Comparison of ENCODE assay signal across 1 cellular context in genomic region chr22:41620646-41621098, GRCh38.
TF ChIP-seq lines count a peak whose summit lies in the region.

TSS of gene DESI1 (minus strand) at chr22:41621043. CDS start at chr22:41620839, 204 bp downstream.

TF ChIP-seq in K562, 482 proteins besides CTCF, POLR2A, EP300 and RAD21 (continued from another document and continues in another):
- no peak for TF ChIP-seq ZNF407 (IDR thresholded peaks at IDR 0.05; ENCODE audit: low read depth)
- TF ChIP-seq MTA3 (IDR thresholded peaks at IDR 0.05; ENCODE audit: borderline replicate concordance) = no peak
- no peak for TF ChIP-seq MAFF (IDR thresholded peaks at IDR 0.05; ENCODE audit: low read length)
- TF ChIP-seq CCAR2 (IDR thresholded peaks at IDR 0.05; ENCODE audit: low read depth, low read length) = no peak
- TF ChIP-seq TAF9B (IDR thresholded peaks at IDR 0.05; ENCODE audit: partially characterized antibody) = no peak
- no peak for TF ChIP-seq GATAD2B (IDR thresholded peaks at IDR 0.05; ENCODE audit: borderline replicate concordance)
- peak; percentile 69; the same call in 1 of the 2 replicates for TF ChIP-seq ZC3H4 (CRISPR knock-in tag; IDR thresholded peaks at IDR 0.05; ENCODE audit: borderline replicate concordance)
- no peak for TF ChIP-seq SFPQ (IDR thresholded peaks at IDR 0.05; ENCODE audit: low read depth, low read length)
- no peak for TF ChIP-seq PHF20 (IDR thresholded peaks at IDR 0.05; ENCODE audit: partially characterized antibody)
- no peak for TF ChIP-seq ZNF408 (CRISPR knock-in tag; IDR thresholded peaks at IDR 0.05; ENCODE audit: low read depth)
- TF ChIP-seq CCNT2 (IDR thresholded peaks at IDR 0.05; ENCODE audit: borderline replicate concordance, extremely low read depth, insufficient read length, low read depth, low read length) = peak; percentile 33
- TF ChIP-seq ZNF695 (CRISPR knock-in tag; IDR thresholded peaks at IDR 0.05) = no peak
- no peak for TF ChIP-seq ZNF23 (CRISPR knock-in tag; IDR thresholded peaks at IDR 0.05)
- no peak for TF ChIP-seq ZNF197 (CRISPR knock-in tag; IDR thresholded peaks at IDR 0.05; ENCODE audit: low read depth)
- TF ChIP-seq ZNF740 (CRISPR knock-in tag; IDR thresholded peaks at IDR 0.05) = peak; percentile 49; the same call in 1 of the 2 replicates
- no peak for TF ChIP-seq ZNF740 (tag; IDR thresholded peaks at IDR 0.05)
- TF ChIP-seq ZNF395 (CRISPR knock-in tag; IDR thresholded peaks at IDR 0.05) = no peak
- no peak for TF ChIP-seq MTA1 (IDR thresholded peaks at IDR 0.05; ENCODE audit: borderline replicate concordance)
- no peak for TF ChIP-seq SLC30A9 (CRISPR knock-in tag; IDR thresholded peaks at IDR 0.05)
- TF ChIP-seq SREBF2 (CRISPR knock-in tag; IDR thresholded peaks at IDR 0.05) = no peak
- TF ChIP-seq MECOM (CRISPR knock-in tag; IDR thresholded peaks at IDR 0.05) = no peak
- TF ChIP-seq ZNF318 (IDR thresholded peaks at IDR 0.05; ENCODE audit: borderline replicate concordance in 1 of 2, low read depth in 1 of 2) = no peak
- TF ChIP-seq E2F5 (CRISPR knock-in tag; IDR thresholded peaks at IDR 0.05) = no peak
- TF ChIP-seq ZC3H11A (IDR thresholded peaks at IDR 0.05; ENCODE audit: low read depth, low read length) = no peak
- no peak for TF ChIP-seq ZNF76 (CRISPR knock-in tag; IDR thresholded peaks at IDR 0.05; ENCODE audit: borderline replicate concordance)
- no peak for TF ChIP-seq FOXJ3 (CRISPR knock-in tag; IDR thresholded peaks at IDR 0.05)
- no peak for TF ChIP-seq RBM14 (IDR thresholded peaks at IDR 0.05; ENCODE audit: borderline replicate concordance, insufficient read depth, low read depth, low read length)
- no peak for TF ChIP-seq NR1H2 (CRISPR knock-in tag; IDR thresholded peaks at IDR 0.05)
- TF ChIP-seq ZKSCAN8 (CRISPR knock-in tag; IDR thresholded peaks at IDR 0.05) = no peak
- TF ChIP-seq MYNN (IDR thresholded peaks at IDR 0.05) = no peak
- TF ChIP-seq MYNN (CRISPR knock-in tag; IDR thresholded peaks at IDR 0.05) = no peak
- TF ChIP-seq CREBBP (IDR thresholded peaks at IDR 0.05; ENCODE audit: low read depth, low read length) = no peak
- TF ChIP-seq VEZF1 (CRISPR knock-in tag; IDR thresholded peaks at IDR 0.05) = peak; percentile 90
